ENCODE assay signal across 23 cellular contexts in the genomic region with DNA sequence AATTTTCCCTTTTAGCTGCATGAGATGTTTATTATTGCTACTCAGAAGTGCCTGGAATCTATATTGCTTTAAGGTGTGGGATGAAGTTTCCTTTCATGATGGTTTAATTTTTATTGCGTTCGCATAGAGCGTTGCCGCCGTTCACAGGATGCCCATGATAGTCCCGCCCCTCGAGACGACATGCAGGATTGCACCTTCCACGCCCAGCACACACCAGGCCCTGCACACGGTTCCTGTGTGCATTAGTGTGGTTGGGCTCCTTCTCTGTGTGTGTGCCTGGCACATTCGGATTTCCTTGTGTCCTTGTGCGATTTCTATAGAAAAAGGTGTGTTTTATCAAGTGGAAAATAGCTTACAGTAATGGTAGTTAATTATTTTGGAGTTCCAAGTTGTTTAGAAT. TPM values are rescaled to one million over a fixed set of nuclear protein-coding genes. Genes with fewer than 3 reads are reported as not detected.
DNase-seq lines count a peak whose midpoint lies in the region; ATAC-seq and TF ChIP-seq lines count a peak whose summit lies in the region.
"Had no signal": no experiment of that assay in that cellular context is flagged by ENCODE, and none has a peak within 500 bp of the region (broad histone marks: within the 10 kb centered on the region; RNA-seq: fewer than 3 reads in every experiment).

No MANE protein-coding gene starts in this region.

- H3K4me2 ChIP-seq in neuronal stem cell (ENCODE audit: insufficient read depth, low read length, poor library complexity, severe bottlenecking), result no peak overlapping the region
- H3K4me2 ChIP-seq: A549; BLaER1 treated with 17β-estradiol and CSF1 and Interleukin-3, amounts not matched to agents 10 nM and 100 nM had no signal

- H2AK5ac ChIP-seq in neuronal stem cell (ENCODE audit: low read depth, low read length), result no peak overlapping the region

- H3K4me3 Mint-ChIP-seq in osteocyte (ENCODE audit: unreplicated experiment), result no peak overlapping the region
- no peak overlapping the region for H3K4me3 Mint-ChIP-seq in CD4-positive, alpha-beta memory T cell
- no peak overlapping the region for H3K4me3 Mint-ChIP-seq in effector memory CD8-positive, alpha-beta T cell
- H3K4me3 Mint-ChIP-seq: B cell; CD4-positive, alpha-beta T cell; CD8-positive, alpha-beta memory T cell had no signal

- no peaks in the 10 kb centered on the region for H3K27me3 ChIP-seq in neuronal stem cell (ENCODE audit: control insufficient read depth in 3 of 3, insufficient read depth in 3 of 3, low read depth in 1 of 3, low read length in 3 of 3)
- H3K27me3 ChIP-seq in CD4-positive, alpha-beta memory T cell (ENCODE audit: insufficient read depth, low read length), result no peaks in the 10 kb centered on the region
- H3K27me3 ChIP-seq: BLaER1 treated with 17β-estradiol and CSF1 and Interleukin-3, amounts not matched to agents 10 nM and 100 nM had no signal

- H2BK120ac ChIP-seq in neuronal stem cell (ENCODE audit: low read depth, low read length), result no peak overlapping the region

- intact Hi-C loops in CD4-positive, alpha-beta memory T cell (cut with micrococcal nuclease), result no loop called here

- no peak for TF ChIP-seq CTCF in HEK293 (tag by site-specific recombination; IDR thresholded peaks at IDR 0.05)
- no peak for TF ChIP-seq CTCF in osteocyte (IDR thresholded peaks at IDR 0.05)

- no peak overlapping the region for H3K14ac ChIP-seq in neuronal stem cell (ENCODE audit: low read length)

- H3K27me3 Mint-ChIP-seq in osteocyte (ENCODE audit: unreplicated experiment), result no peaks in the 10 kb centered on the region
- H3K27me3 Mint-ChIP-seq in CD4-positive, alpha-beta memory T cell, result no peaks in the 10 kb centered on the region
- H3K27me3 Mint-ChIP-seq in effector memory CD8-positive, alpha-beta T cell, result no peaks in the 10 kb centered on the region
- H3K27me3 Mint-ChIP-seq: B cell; CD4-positive, alpha-beta T cell; CD8-positive, alpha-beta memory T cell had no signal

- H3K79me1 ChIP-seq in neuronal stem cell (ENCODE audit: low read depth, low read length), result peaks cover 2% of the 10 kb centered on the region

- no peak overlapping the region for H2BK5ac ChIP-seq in neuronal stem cell (ENCODE audit: low read length)

- no peak overlapping the region for H2BK15ac ChIP-seq in neuronal stem cell (ENCODE audit: low read length)

- H3K36me3 ChIP-seq in HEK293 (ENCODE audit: control insufficient read depth in 2 of 2, insufficient read depth in 1 of 2, low read length in 2 of 2), result no peaks in the 10 kb centered on the region
- H3K36me3 ChIP-seq in neuronal stem cell (replicated peaks in 1 of 2; ENCODE audit: control insufficient read depth in 2 of 2, insufficient read depth in 2 of 2, low read length in 2 of 2), result no peaks in the 10 kb centered on the region
- H3K36me3 ChIP-seq in CD4-positive, alpha-beta memory T cell (ENCODE audit: insufficient read depth, low read length), result no peaks in the 10 kb centered on the region

- no peak for DNase-seq in neuronal stem cell (ENCODE audit: low spot score)
- DNase-seq in osteocyte (ENCODE audit: extremely low spot score, unreplicated experiment), result peak; percentile 68
- DNase-seq in CD4-positive, alpha-beta memory T cell, result no peak
- DNase-seq in effector memory CD8-positive, alpha-beta T cell, result no peak
- DNase-seq: AML-193; CD4-positive, alpha-beta T cell; CD8-positive, alpha-beta memory T cell; COR-L47; DMS 273 treated with DMSO at 0.1 percent for 48 hours; DMS153; DMS53; DMS79; DND-41; EL; GDM1 had no signal

- no peaks in the 10 kb centered on the region for H3K36me3 Mint-ChIP-seq in osteocyte (ENCODE audit: unreplicated experiment)
- peaks cover 0 to 45% of the 10 kb centered on the region in 2 donors for H3K36me3 Mint-ChIP-seq in CD4-positive, alpha-beta memory T cell
- H3K36me3 Mint-ChIP-seq in effector memory CD8-positive, alpha-beta T cell (ENCODE audit: insufficient read depth), result no peaks in the 10 kb centered on the region

- H3K4me1 Mint-ChIP-seq in osteocyte (ENCODE audit: unreplicated experiment), result no peaks in the 10 kb centered on the region
- peaks cover 11 to 30% (median 21%) of the 10 kb centered on the region in 4 donors for H3K4me1 Mint-ChIP-seq in CD4-positive, alpha-beta memory T cell
- H3K4me1 Mint-ChIP-seq in effector memory CD8-positive, alpha-beta T cell (ENCODE audit: low read depth in 2 of 2), result peaks cover 28 to 29% of the 10 kb centered on the region in 2 donors

- H3K4me1 ChIP-seq in HEK293 (ENCODE audit: control insufficient read depth, insufficient read depth, low read length) (no peaks in the 10 kb centered on the region), neuronal stem cell (ENCODE audit: control insufficient read depth in 2 of 2, insufficient read depth in 1 of 2, low read depth in 1 of 2, low read length in 2 of 2) (no peaks in the 10 kb centered on the region)
- no peaks in the 10 kb centered on the region for H3K4me1 ChIP-seq in CD4-positive, alpha-beta memory T cell (ENCODE audit: insufficient read depth, low read length)
- H3K4me1 ChIP-seq: A549 had no signal

- H4K91ac ChIP-seq in neuronal stem cell (ENCODE audit: low read depth, low read length, poor library complexity), result no peak overlapping the region

- H3K9me3 ChIP-seq in HEK293 (ENCODE audit: control insufficient read depth, insufficient read depth, low read depth, low read length) (no peaks in the 10 kb centered on the region), neuronal stem cell (replicated peaks in 1 of 2; ENCODE audit: control insufficient read depth in 2 of 2, insufficient read depth in 1 of 2, low read depth in 1 of 2, low read length in 2 of 2) (peaks cover 0 to 3% of the 10 kb centered on the region in 2 donors)
- H3K9me3 ChIP-seq in CD4-positive, alpha-beta memory T cell (ENCODE audit: control insufficient read depth in 1 of 2, low read length in 2 of 2), result no peaks in the 10 kb centered on the region

- CTCF ChIA-PET in HEK293 (lab: Yijun Ruan, JAX), result interaction anchor here (0.6 to 0.9 kb wide), 2 partner anchors 40 to 478 kb away, joined by 3 to 5 read pairs; no protein-coding TSS in a partner anchor
- CTCF ChIA-PET in CD4-positive, alpha-beta memory T cell (lab: Charles Lee; ENCODE audit: partially characterized antibody), result no interaction called here

- no peak overlapping the region for H3K4me3 ChIP-seq in HEK293 (ENCODE audit: low read depth, low read length)
- no peak overlapping the region for H3K4me3 ChIP-seq in neuronal stem cell (ENCODE audit: low read length in 2 of 2)
- H3K4me3 ChIP-seq in CD4-positive, alpha-beta memory T cell (ENCODE audit: low read length in 2 of 2), result no peak overlapping the region
- H3K4me3 ChIP-seq: A549; BLaER1 treated with 17β-estradiol and CSF1 and Interleukin-3, amounts not matched to agents 10 nM and 100 nM; GM12878 had no signal

- no peak overlapping the region for H2BK12ac ChIP-seq in neuronal stem cell (ENCODE audit: low read length)

- no peak for ATAC-seq in effector memory CD8-positive, alpha-beta T cell (replicated peaks)
- ATAC-seq: A549, GM12878 had no signal

- H4K8ac ChIP-seq in neuronal stem cell (ENCODE audit: low read depth, low read length), result no peak overlapping the region

- peak overlapping the region; percentile 22 for H3K9ac ChIP-seq in neuronal stem cell (ENCODE audit: low read depth, low read length, poor library complexity)
- H3K9ac ChIP-seq: BLaER1 treated with 17β-estradiol and CSF1 and Interleukin-3, amounts not matched to agents 10 nM and 100 nM had no signal

- no peak overlapping the region for H3K4ac ChIP-seq in neuronal stem cell (ENCODE audit: low read length)

- no peak overlapping the region for H3K23ac ChIP-seq in neuronal stem cell (ENCODE audit: low read depth, low read length, poor library complexity)

- POLR2A ChIA-PET in HEK293 (lab: Yijun Ruan, JAX), result no interaction called here
- POLR2A ChIA-PET in CD4-positive, alpha-beta memory T cell (lab: Charles Lee; ENCODE audit: partially characterized antibody), result no interaction called here

- no CpG with 5 or more reads among the region's 12 CpGs for WGBS in neuronal stem cell (ENCODE audit: extremely low coverage in 2 of 2, insufficient read length in 2 of 2, insufficient replicate concordance in 1 of 2), 2 donors

- no peak overlapping the region for H3K18ac ChIP-seq in neuronal stem cell (ENCODE audit: low read length)

- peaks cover 14% of the 10 kb centered on the region for H3K9me3 Mint-ChIP-seq in osteocyte (ENCODE audit: unreplicated experiment)
- H3K9me3 Mint-ChIP-seq in CD4-positive, alpha-beta memory T cell, result peaks cover 0 to 42% (median 24%) of the 10 kb centered on the region in 8 donors
- H3K9me3 Mint-ChIP-seq in effector memory CD8-positive, alpha-beta T cell, result peaks cover 0 to 7% of the 10 kb centered on the region in 2 donors

- H3K27ac ChIP-seq in HEK293 (ENCODE audit: extremely low read depth, low read depth, low read length), result no peak overlapping the region
- H3K27ac ChIP-seq in neuronal stem cell (replicated peaks; ENCODE audit: low read length), result no peak overlapping the region
- H3K27ac ChIP-seq in CD4-positive, alpha-beta memory T cell (ENCODE audit: low read depth, low read length), result no peak overlapping the region
- H3K27ac ChIP-seq: 22Rv1; A549; BLaER1 treated with 17β-estradiol and CSF1 and Interleukin-3, amounts not matched to agents 10 nM and 100 nM; C4-2B had no signal

- H2AFZ ChIP-seq in neuronal stem cell (ENCODE audit: low read length), result no peak overlapping the region

- no peak overlapping the region for H3K27ac Mint-ChIP-seq in osteocyte (ENCODE audit: unreplicated experiment)
- peak overlapping the region in 1 of 7 donors; percentile 30 for H3K27ac Mint-ChIP-seq in CD4-positive, alpha-beta memory T cell
- no peak overlapping the region for H3K27ac Mint-ChIP-seq in effector memory CD8-positive, alpha-beta T cell
- H3K27ac Mint-ChIP-seq: B cell; CD4-positive, alpha-beta T cell; CD8-positive, alpha-beta memory T cell had no signal

TF ChIP-seq in HEK293, 187 proteins besides CTCF, POLR2A, EP300 and RAD21:
- TF ChIP-seq ZNF324 (tag by site-specific recombination; IDR thresholded peaks at IDR 0.05) (no peak), ZNF449 (tag by site-specific recombination; IDR thresholded peaks at IDR 0.05) (peak; percentile 47; the same call in 1 of the 2 replicates)

RNA-seq across cellular contexts. Expression of gene MGMT, which starts 42.1 kb away (rescaled TPM):
- polyA plus RNA-seq in neuronal stem cell (2013, experiment 1 of 2), result 17.3 TPM
- 16.8 TPM for polyA plus RNA-seq in neuronal stem cell (2013, experiment 2 of 2)
- total RNA-seq in osteocyte, result 17.0 and 20.8 TPM in 2 replicates
- 10 to 100 TPM; 18.5 to 21.2 TPM for total RNA-seq in CD4-positive, alpha-beta memory T cell
- polyA plus RNA-seq in CD4-positive, alpha-beta memory T cell, result 10 to 100 TPM; 27.6 to 31.3 TPM
- total RNA-seq: A172 had no signal
